Comparison of ENCODE assay signal across 8 cellular contexts in the genomic region with DNA sequence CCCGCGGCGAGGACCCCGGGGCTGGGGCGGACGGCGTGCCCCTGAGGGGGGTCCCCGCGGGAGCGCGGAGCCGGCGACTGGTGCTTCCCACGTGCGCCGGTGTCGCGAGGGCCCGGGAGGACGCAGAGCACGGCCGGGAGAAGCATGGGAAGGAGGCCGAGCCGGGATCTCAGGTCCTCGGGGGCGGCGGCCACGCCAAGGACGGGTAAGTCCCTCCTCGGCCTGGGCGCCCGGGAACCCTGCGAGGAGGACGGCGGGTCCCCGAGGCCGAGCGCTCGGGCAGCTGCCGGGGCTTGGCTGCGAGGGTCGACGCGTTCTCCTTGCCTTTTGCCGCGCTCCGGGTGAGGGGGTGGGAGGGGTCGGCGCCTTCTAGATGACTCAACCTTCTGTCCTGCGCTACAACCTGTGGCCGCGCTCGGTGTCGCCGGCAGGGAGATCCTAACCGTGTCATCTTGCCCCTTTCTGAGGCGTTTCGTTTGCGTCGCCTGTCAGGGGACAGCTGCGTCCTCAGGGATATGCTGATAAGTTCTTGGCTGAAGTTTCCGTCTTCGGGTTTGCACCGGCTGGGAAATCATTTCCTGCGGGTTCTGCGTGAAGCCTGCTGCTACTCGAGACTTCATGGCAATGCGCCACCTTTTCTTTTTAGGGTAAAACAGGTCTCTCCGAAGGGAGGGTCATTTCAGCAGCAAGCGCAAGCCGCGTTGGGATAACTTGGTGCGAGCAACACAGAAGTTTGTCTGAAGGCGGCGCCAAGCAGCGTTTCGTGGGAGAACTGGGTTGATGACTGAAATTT. TPM values are rescaled to one million over a fixed set of nuclear protein-coding genes. Genes with fewer than 3 reads are reported as not detected.
DNase-seq lines count a peak whose midpoint lies in the region; ATAC-seq and TF ChIP-seq lines count a peak whose summit lies in the region.

No MANE protein-coding gene starts in this region.

- H3K4me3 Mint-ChIP-seq in brain (peak overlapping the region; percentile 97 to 100 (median 98)), immature natural killer cell (peak overlapping the region; percentile 93 to 99 (median 95))

- peak; percentile 56 to 71 for TF ChIP-seq CTCF in brain (conservative IDR thresholded peaks at IDR 0.05)

- in situ Hi-C loops in G401 (cut with HindIII; ENCODE audit: low sequenced_read_pairs) = no loop called here

- H3K27ac Mint-ChIP-seq in brain (peak overlapping the region; percentile 88 to 98 (median 95)), immature natural killer cell (peak overlapping the region; percentile 93 to 98 (median 96))

- DNase-seq in G401 (ENCODE audit: low spot score) (peak; percentile 64), KG1 (lab: John Stamatoyannopoulos, UW) (peak; percentile 72), UCSD-AML1 (lab: John Stamatoyannopoulos, UW; ENCODE audit: unreplicated experiment) (peak; percentile 70), immature natural killer cell (peak; percentile 65 to 73 (median 68)), smooth muscle cell of the brain vasculature (ENCODE audit: low read depth, low spot score) (peak; percentile 39), T1000 (lab: John Stamatoyannopoulos, UW) (no peak)

- ATAC-seq in GM21529 (IDR thresholded peaks at IDR 0.05; ENCODE audit: unreplicated experiment) = peak; percentile 49

- peaks cover 13% of the 10 kb centered on the region for H3K36me3 Mint-ChIP-seq in brain
- H3K36me3 Mint-ChIP-seq in immature natural killer cell = no peaks in the 10 kb centered on the region

- H3K4me1 Mint-ChIP-seq in brain = peaks cover 41% of the 10 kb centered on the region
- H3K4me1 Mint-ChIP-seq in immature natural killer cell = peaks cover 43 to 50% of the 10 kb centered on the region in 2 donors

- H3K27me3 Mint-ChIP-seq in brain (peaks cover 15% of the 10 kb centered on the region), immature natural killer cell (ENCODE audit: low read depth in 3 of 3) (peaks cover 8 to 17% (median 14%) of the 10 kb centered on the region in 3 donors)

- H3K9me3 Mint-ChIP-seq in brain = peaks cover 0 to 5% (median 0%) of the 10 kb centered on the region in 5 experiments
- H3K9me3 Mint-ChIP-seq in immature natural killer cell = no peaks in the 10 kb centered on the region

RNA-seq across cellular contexts. Expression of gene TASOR2, which starts 0.5 kb away (rescaled TPM):
- total RNA-seq in G401 (2014; rRNA removed; shearing (Covaris generic)) = 31.4 and 39.7 TPM in 2 replicates
- polyA plus RNA-seq in brain (ENCODE audit: insufficient read depth, low read depth, low replicate concordance) (14.4 TPM), immature natural killer cell (10 to 100 TPM in 2 of 3 donors, under 1 TPM in 1; 0.27 to 20.1 (median 13.7) TPM)

RNA-seq across cellular contexts. Expression of gene ASB13, which starts 18.8 kb away (rescaled TPM):
- total RNA-seq in G401 (2014; rRNA removed; shearing (Covaris generic)) = 16.4 and 17.9 TPM in 2 replicates
- 13.7 TPM for polyA plus RNA-seq in brain (ENCODE audit: insufficient read depth, low read depth, low replicate concordance)
- 1 to 10 TPM in 2 of 3 donors, not detected in 1; 2.8 to 4.1 TPM for polyA plus RNA-seq in immature natural killer cell
